8 cellular contexts compared by ENCODE assay signal in genomic region chr12:27975222-27976136, GRCh38. TPM values are rescaled to one million over a fixed set of nuclear protein-coding genes. Genes with fewer than 3 reads are reported as not detected.
DNase-seq lines count a peak whose midpoint lies in the region; ATAC-seq, FAIRE-seq and TF ChIP-seq lines count a peak whose summit lies in the region.

No MANE protein-coding gene starts in this region.

- POLR2A ChIA-PET in A673 (lab: Charles Lee; ENCODE audit: low non-redundant PET) (no interaction called here), OCI-LY7 (lab: Charles Lee) (no interaction called here)

- H3K4ac ChIP-seq in mesenchymal stem cell (ENCODE audit: low read depth in 1 of 2, low read length in 2 of 2) = no peak overlapping the region

- peak overlapping the region; percentile 60 to 79 (median 76) for H3K4me3 Mint-ChIP-seq in brain

- H2BK5ac ChIP-seq in mesenchymal stem cell (ENCODE audit: low read depth, low read length, poor library complexity, severe bottlenecking) = no peak overlapping the region

- H3K27me3 Mint-ChIP-seq in brain = peaks cover 100% of the 10 kb centered on the region

- no peak overlapping the region for H2BK12ac ChIP-seq in mesenchymal stem cell (ENCODE audit: low read length in 2 of 2)

- H3K4me1 ChIP-seq in A673 (ENCODE audit: insufficient read depth, low read length, poor library complexity, severe bottlenecking) = peaks cover 5% of the 10 kb centered on the region
- peaks cover 19% of the 10 kb centered on the region for H3K4me1 ChIP-seq in mesenchymal stem cell (ENCODE audit: control insufficient read depth, insufficient read depth, low read depth, low read length)
- H3K4me1 ChIP-seq in OCI-LY7 (ENCODE audit: insufficient read depth, low read length, poor library complexity, severe bottlenecking) = no peaks in the 10 kb centered on the region

- no peaks in the 10 kb centered on the region for H3K36me3 Mint-ChIP-seq in brain

- H2AFZ ChIP-seq in mesenchymal stem cell (ENCODE audit: low read depth, low read length) (no peak overlapping the region), OCI-LY7 (ENCODE audit: low read length) (no peak overlapping the region)

- intact Hi-C loops in A673 (cut with micrococcal nuclease; ENCODE audit: unreplicated experiment) (no loop called here), OCI-LY7 (cut with micrococcal nuclease; ENCODE audit: unreplicated experiment) (no loop called here), left colon (cut with DNase I, micrococcal nuclease) (loop anchor here in 1 of 2 donors (10.0 kb wide), 1 partner anchor 199 kb away; no protein-coding TSS in a partner anchor)

- CTCF ChIA-PET in A673 (lab: Charles Lee) = no interaction called here
- CTCF ChIA-PET in OCI-LY7 (lab: Charles Lee; ENCODE audit: unreplicated experiment) = no interaction called here

- H3K27ac Mint-ChIP-seq in brain = no peak overlapping the region

- H3K4me1 Mint-ChIP-seq in brain = peaks cover 24% of the 10 kb centered on the region

- 2% methylated on average over 58 of the region's 61 CpGs for WGBS in mesenchymal stem cell

- BruUV-seq in A673 (replicated peaks; lab: Mats Ljungman, UMichigan) (no TSS peak), OCI-LY7 (replicated peaks; lab: Mats Ljungman, UMichigan) (no TSS peak)

- H3K4me3 ChIP-seq in A673 (ENCODE audit: low read depth, low read length, poor library complexity, severe bottlenecking) (peak overlapping the region; percentile 36), mesenchymal stem cell (ENCODE audit: insufficient read depth in 1 of 2, low read depth in 1 of 2, low read length in 2 of 2) (peak overlapping the region; percentile 18 to 77), OCI-LY7 (ENCODE audit: low read depth, low read length, poor library complexity, severe bottlenecking) (no peak overlapping the region)

- H3K27ac ChIP-seq in A673 (ENCODE audit: low read depth, low read length, poor library complexity, severe bottlenecking) = no peak overlapping the region
- no peak overlapping the region for H3K27ac ChIP-seq in mesenchymal stem cell (ENCODE audit: low read length, poor library complexity, severe bottlenecking)
- no peak overlapping the region for H3K27ac ChIP-seq in OCI-LY7 (ENCODE audit: low read depth, low read length, poor library complexity, severe bottlenecking)

- H2BK15ac ChIP-seq in mesenchymal stem cell (ENCODE audit: low read depth, poor library complexity, severe bottlenecking) = no peak overlapping the region

- FAIRE-seq in GM19239 (lab: Jason Lieb, UNC) = no peak

- H4K91ac ChIP-seq in mesenchymal stem cell (ENCODE audit: low read length) = no peak overlapping the region

- peak overlapping the region; percentile 82 for H3K9ac ChIP-seq in mesenchymal stem cell (ENCODE audit: low read length)

- no peak overlapping the region for H4K8ac ChIP-seq in mesenchymal stem cell (ENCODE audit: low read length)

- TF ChIP-seq CTCF in A673 (conservative IDR thresholded peaks at IDR 0.05; ENCODE audit: low read depth, low read length) (no peak), brain (conservative IDR thresholded peaks at IDR 0.05) (no peak), OCI-LY7 (conservative IDR thresholded peaks at IDR 0.05; ENCODE audit: low read length) (no peak)

- H3K79me1 ChIP-seq in mesenchymal stem cell (replicated peaks; ENCODE audit: low read length, poor library complexity, severe bottlenecking) = no peaks in the 10 kb centered on the region

- H3K14ac ChIP-seq in mesenchymal stem cell (ENCODE audit: low read length in 2 of 2) = no peak overlapping the region

- peaks cover 0 to 5% (median 0%) of the 10 kb centered on the region in 5 experiments for H3K9me3 Mint-ChIP-seq in brain

- no peaks in the 10 kb centered on the region for H3K9me2 ChIP-seq in OCI-LY7 (ENCODE audit: insufficient read depth, low read length)

- H3K4me2 ChIP-seq in mesenchymal stem cell (ENCODE audit: low read length, poor library complexity, severe bottlenecking) (peak overlapping the region; percentile 81), OCI-LY7 (ENCODE audit: low read length) (no peak overlapping the region)

- H2BK120ac ChIP-seq in mesenchymal stem cell (ENCODE audit: low read depth, low read length) = no peak overlapping the region

- ATAC-seq in left colon = no peak

- H3K27me3 ChIP-seq in A673 (replicated peaks; ENCODE audit: insufficient read depth, low read depth, low read length, poor library complexity) = peaks cover 38% of the 10 kb centered on the region
- H3K27me3 ChIP-seq in mesenchymal stem cell (ENCODE audit: control insufficient read depth in 1 of 2, insufficient read depth in 1 of 2, low read length in 2 of 2) = peaks cover 6 to 63% of the 10 kb centered on the region in 2 experiments

- no peaks in the 10 kb centered on the region for H3K79me2 ChIP-seq in OCI-LY7 (ENCODE audit: insufficient read depth, low read depth, low read length)

- H3K9me3 ChIP-seq in A673 (ENCODE audit: low read depth, low read length, poor library complexity, severe bottlenecking) (no peaks in the 10 kb centered on the region), mesenchymal stem cell (ENCODE audit: control insufficient read depth, low read length) (no peaks in the 10 kb centered on the region), OCI-LY7 (ENCODE audit: low read length) (no peaks in the 10 kb centered on the region)

- H2AK5ac ChIP-seq in mesenchymal stem cell (ENCODE audit: low read length, severe bottlenecking) = no peak overlapping the region

- H4K20me1 ChIP-seq in OCI-LY7 (ENCODE audit: insufficient read depth, low read length) = no peaks in the 10 kb centered on the region

- H3K36me3 ChIP-seq in A673 (ENCODE audit: insufficient read depth, low read length, poor library complexity, severe bottlenecking) (no peaks in the 10 kb centered on the region), mesenchymal stem cell (ENCODE audit: control insufficient read depth in 1 of 2, insufficient read depth in 2 of 2, low read depth in 1 of 2, low read length in 2 of 2) (no peaks in the 10 kb centered on the region), OCI-LY7 (ENCODE audit: insufficient read depth, low read length) (no peaks in the 10 kb centered on the region)

- peak; percentile 43 for DNase-seq in A673 (ENCODE audit: low spot score)
- DNase-seq in HT-29 (ENCODE audit: low spot score) = peak; percentile 40
- DNase-seq in mesenchymal stem cell = peak; percentile 72
- no peak for DNase-seq in GM19239 (ENCODE audit: insufficient read length, low spot score)
- DNase-seq in OCI-LY7 (ENCODE audit: low spot score) = no peak
- no peak for DNase-seq in left colon
- no peak for DNase-seq in T-helper 2 cell

- H3K23ac ChIP-seq in mesenchymal stem cell (ENCODE audit: low read length in 2 of 2) = no peak overlapping the region

- H3K18ac ChIP-seq in mesenchymal stem cell (ENCODE audit: low read depth in 1 of 2, low read length in 2 of 2) = no peak overlapping the region

RNA-seq across cellular contexts. Expression of gene PTHLH, which starts 2.9 kb away (rescaled TPM):
- total RNA-seq in A673 (2021) (1.5 and 2.4 TPM in 2 replicates), OCI-LY7 (2022) (not detected in 2 replicates), left colon (not detected)
- 0.46 and 1.6 TPM in 2 replicates for total RNA-seq in HT-29 (2014; rRNA removed; shearing (Covaris generic))
- polyA plus RNA-seq in brain (ENCODE audit: insufficient read depth, low read depth, low replicate concordance) = 0.58 TPM
- not detected for polyA plus RNA-seq in mesenchymal stem cell (2013, experiment 1 of 2)
- 0.15 TPM for polyA plus RNA-seq in mesenchymal stem cell (2013, experiment 2 of 2)
- total RNA-seq in OCI-LY7 (2014; rRNA removed; shearing (Covaris generic)) = not detected in 2 replicates

Comparison
In these comparisons a context has a peak if more than half of its experiments do, and no peak if none do; other contexts are left out.
1. DNase-seq: peak in A673 (single experiment), HT-29 (single experiment) and mesenchymal stem cell (single experiment); none in GM19239 (single experiment), OCI-LY7 (single experiment), left colon (0 of 2) and T-helper 2 cell (0 of 5).